17 cellular contexts compared by ENCODE assay signal in the genomic region with DNA sequence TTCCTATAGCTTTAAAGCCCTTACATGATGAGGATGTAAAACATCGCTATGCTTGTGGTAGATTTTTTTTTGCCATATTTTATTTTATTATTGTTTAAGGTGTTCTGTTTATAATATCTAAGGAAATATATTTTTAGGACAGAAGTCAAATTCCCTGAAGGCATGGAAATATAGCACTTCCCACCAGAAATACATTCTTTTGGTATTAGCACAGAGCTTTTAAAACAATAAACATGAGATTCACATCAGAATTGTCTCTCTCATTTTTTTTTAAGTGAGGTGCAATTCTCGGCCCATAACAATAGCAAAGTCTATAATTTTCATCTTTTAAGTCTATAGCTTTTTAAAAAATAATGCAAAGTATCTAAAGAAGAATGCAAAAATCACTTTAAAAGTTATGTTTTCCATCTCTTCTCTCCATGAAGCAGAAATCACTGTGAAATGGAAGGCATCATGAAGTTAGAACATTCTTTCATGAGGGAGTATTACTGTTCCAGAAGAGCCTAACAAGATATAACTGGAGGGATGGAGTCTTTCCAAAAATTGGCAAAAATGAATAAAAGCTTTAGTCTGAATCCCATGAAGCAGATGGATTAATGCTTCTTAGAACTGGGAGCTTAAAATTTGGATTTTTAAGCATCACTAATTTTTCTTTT.
"Had no signal": no experiment of that assay in that cellular context is flagged by ENCODE, and none has a peak within 500 bp of the region (broad histone marks: within the 10 kb centered on the region; RNA-seq: fewer than 3 reads in every experiment).

No MANE protein-coding gene starts in this region.

- DNase-seq: activated CD4-positive, alpha-beta T cell treated with anti-CD3 and anti-CD28 coated beads, Interleukin-2, amount 50 U/mL, for 48 hours; amniotic stem cell; caudate nucleus; colonic mucosa; endodermal cell; heart left ventricle; kidney glomerular epithelial cell; left ventricle myocardium inferior; psoas muscle; right cardiac atrium; stimulated activated naive CD4-positive, alpha-beta T cell treated with Interleukin-2 at 50 U/mL for 16 hours had no signal

- H3K27me3 ChIP-seq: body of pancreas, colonic mucosa, gastroesophageal sphincter, heart left ventricle, thyroid gland had no signal

- H3K4me3 Mint-ChIP-seq: endodermal cell; memory B cell; T-helper 2 cell treated with Interferon-gamma antibody and Interleukin-4, amounts not matched to agents 5 μg/mL and 100 μg/mL, for 36 hours had no signal

- H3K36me3 ChIP-seq: colonic mucosa, gastroesophageal sphincter, heart left ventricle, left ventricle myocardium inferior, thyroid gland had no signal

- H3K4me3 ChIP-seq: colonic mucosa, gastroesophageal sphincter, heart left ventricle, left ventricle myocardium inferior, psoas muscle, thyroid gland had no signal

- H3K36me3 Mint-ChIP-seq: activated naive CD4-positive, alpha-beta T cell treated with anti-CD3 and anti-CD28 coated beads, Interleukin-2, amount 50 U/mL, for 72 hours; memory B cell had no signal

- H3K27ac Mint-ChIP-seq: activated naive CD4-positive, alpha-beta T cell treated with anti-CD3 and anti-CD28 coated beads, Interleukin-2, amount 50 U/mL, for 72 hours; endodermal cell; memory B cell; T-helper 2 cell treated with Interferon-gamma antibody and Interleukin-4, amounts not matched to agents 5 μg/mL and 100 μg/mL, for 36 hours had no signal

- H3K4me1 ChIP-seq: body of pancreas, colonic mucosa, psoas muscle had no signal

- H3K9me3 ChIP-seq: body of pancreas, colonic mucosa, gastroesophageal sphincter, heart left ventricle, left ventricle myocardium inferior, psoas muscle, thyroid gland had no signal

- ATAC-seq: activated naive CD4-positive, alpha-beta T cell treated with anti-CD3 and anti-CD28 coated beads, Interleukin-2, amount 50 U/mL, for 72 hours; gastroesophageal sphincter; heart left ventricle; psoas muscle; right cardiac atrium had no signal

- H3K27me3 Mint-ChIP-seq: memory B cell had no signal

- H3K27ac ChIP-seq: body of pancreas, colonic mucosa, gastroesophageal sphincter, heart left ventricle, left ventricle myocardium inferior, psoas muscle, thyroid gland had no signal
